Comparison of ENCODE assay signal across 12 cellular contexts in the genomic region with DNA sequence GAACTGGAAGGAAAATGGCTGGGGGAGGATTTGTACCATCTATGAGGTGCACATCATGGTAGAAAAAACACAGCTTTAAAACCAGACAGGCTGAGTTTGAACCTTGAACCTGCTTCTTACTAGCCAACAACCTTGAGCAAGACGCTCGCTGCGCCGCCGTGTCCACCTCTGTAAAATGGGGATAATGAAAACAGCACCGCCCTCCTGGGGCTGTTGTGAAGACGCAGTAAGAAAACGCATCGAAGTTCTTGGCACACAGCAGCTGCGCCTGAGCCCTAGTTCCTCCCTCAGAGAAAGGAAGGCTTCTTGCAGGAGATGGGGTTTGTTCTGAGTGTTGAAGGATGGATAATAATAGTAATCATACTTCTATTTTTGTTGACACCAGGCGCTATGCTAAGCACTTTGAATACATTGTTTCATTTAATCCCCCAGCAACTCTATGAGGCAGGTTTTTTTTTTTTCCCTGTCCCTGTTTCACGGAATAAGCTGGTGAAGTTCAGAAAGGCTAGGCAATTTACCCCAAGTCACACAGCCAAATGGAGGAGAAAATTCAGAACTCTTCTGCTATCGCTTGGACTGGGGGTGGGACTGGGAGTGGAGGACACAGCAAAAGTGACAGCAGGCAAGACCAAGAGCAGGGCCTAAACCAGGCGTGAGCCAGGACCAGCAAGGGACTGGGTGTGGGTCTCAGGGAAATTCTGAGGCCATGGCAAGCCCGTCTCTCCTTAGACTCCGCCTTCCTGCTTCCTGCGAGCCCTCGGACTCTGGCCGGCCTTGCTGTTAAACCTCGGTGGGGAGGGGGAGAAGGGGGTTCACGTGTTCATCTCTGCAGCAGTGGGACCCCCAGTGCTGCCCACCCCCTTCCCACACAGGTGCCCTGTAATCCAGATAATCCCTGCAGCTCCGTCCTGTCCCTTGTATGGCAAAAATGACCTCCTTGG.
DNase-seq lines count a peak whose midpoint lies in the region; ATAC-seq, FAIRE-seq and TF ChIP-seq lines count a peak whose summit lies in the region.
"Had no signal": no experiment of that assay in that cellular context is flagged by ENCODE, and none has a peak within 500 bp of the region (broad histone marks: within the 10 kb centered on the region; RNA-seq: fewer than 3 reads in every experiment).

No MANE protein-coding gene starts in this region.

- 0 out of 2 replicates have a peak overlapping the region, but pooled peaks have one; percentile 99 for H2AK5ac ChIP-seq in H1 (ENCODE audit: low read depth, low read length)

- H3K27me3 ChIP-seq in DND-41 (ENCODE audit: insufficient read depth, low read length, poor library complexity) (no peaks in the 10 kb centered on the region), Karpas-422 (ENCODE audit: low read length) (no peaks in the 10 kb centered on the region), H1 (replicated peaks in 1 of 4; ENCODE audit: control insufficient read depth in 3 of 4, extremely low read depth in 1 of 4, insufficient read depth in 3 of 4, low read length in 3 of 4) (no peaks in the 10 kb centered on the region), osteoblast (ENCODE audit: insufficient read depth, low read length) (no peaks in the 10 kb centered on the region)
- H3K27me3 ChIP-seq: heart left ventricle, stomach had no signal

- peak overlapping the region; percentile 89 for H3K18ac ChIP-seq in H1 (ENCODE audit: extremely low read depth, low read length)

- no peaks in the 10 kb centered on the region for H3K79me2 ChIP-seq in DND-41 (ENCODE audit: insufficient read depth, low read length)
- no peaks in the 10 kb centered on the region for H3K79me2 ChIP-seq in Karpas-422 (ENCODE audit: low read length)
- H3K79me2 ChIP-seq in H1 (ENCODE audit: control insufficient read depth in 1 of 2, insufficient read depth in 2 of 2, low read length in 2 of 2), result no peaks in the 10 kb centered on the region
- H3K79me2 ChIP-seq in osteoblast (ENCODE audit: insufficient read depth, low read length), result no peaks in the 10 kb centered on the region

- H3K4me2 ChIP-seq in DND-41 (ENCODE audit: insufficient read depth, low read length) (no peak overlapping the region), Karpas-422 (ENCODE audit: low read depth, low read length, poor library complexity, severe bottlenecking) (peak overlapping the region; percentile 66), H1 (ENCODE audit: insufficient read depth in 1 of 2, low read depth in 2 of 2, low read length in 2 of 2) (peak overlapping the region; percentile 63 to 67), osteoblast (ENCODE audit: insufficient read depth, low read length) (no peak overlapping the region)
- H3K4me2 ChIP-seq: PC-9 had no signal

- in situ Hi-C loops in KBM-7 (cut with MboI; ENCODE audit: low pct_unique_long_range_greater_than_20kb, low sequenced_read_pairs), result no loop called here

- H3K23ac ChIP-seq in H1 (ENCODE audit: insufficient read length), result no peak overlapping the region

- peak overlapping the region; percentile 92 for H4K91ac ChIP-seq in H1 (replicated peaks; ENCODE audit: insufficient read length, low read length)

- peak overlapping the region; percentile 89 for H2BK120ac ChIP-seq in H1 (replicated peaks; ENCODE audit: low read depth, low read length)

- H3K23me2 ChIP-seq in H1 (ENCODE audit: low read depth, low read length), result peaks cover 5% of the 10 kb centered on the region; the same call in 1 of the 2 replicates

- H3K27ac ChIP-seq in DND-41 (ENCODE audit: low read length) (no peak overlapping the region), Karpas-422 (ENCODE audit: low read length) (0 out of 2 replicates have a peak overlapping the region, but pooled peaks have one; percentile 9), H1 (ENCODE audit: low read depth, low read length) (peak overlapping the region; percentile 94), osteoblast (ENCODE audit: low read depth, low read length) (no peak overlapping the region), coronary artery (no peak overlapping the region)
- H3K27ac ChIP-seq: PC-9 had no signal

- H3K4me3 ChIP-seq in DND-41 (ENCODE audit: low read depth in 1 of 2, low read length in 2 of 2), result no peak overlapping the region
- H3K4me3 ChIP-seq in Karpas-422 (ENCODE audit: low read length), result peak overlapping the region; percentile 49; the same call in 1 of the 2 replicates
- H3K4me3 ChIP-seq in H1 (ENCODE audit: extremely low read depth in 1 of 4, insufficient read depth in 2 of 4, low read depth in 3 of 4, low read length in 4 of 4), result peak overlapping the region in 2 of 4 experiments; percentile 29 to 48; a peak in 4 of 8 replicates
- no peak overlapping the region for H3K4me3 ChIP-seq in osteoblast (ENCODE audit: insufficient read depth, low read length)
- no peak overlapping the region for H3K4me3 ChIP-seq in coronary artery
- H3K4me3 ChIP-seq: heart left ventricle, PC-9, stomach had no signal

- no peak for TF ChIP-seq CTCF in DND-41 (IDR thresholded peaks at IDR 0.05; ENCODE audit: borderline replicate concordance, extremely low read depth, low read length, poor library complexity, severe bottlenecking)
- TF ChIP-seq CTCF in H1 (IDR thresholded peaks at IDR 0.05; ENCODE audit: control extremely low read depth in 1 of 3, insufficient read depth in 1 of 3, low read depth in 1 of 3, low read length in 3 of 3), result no peak
- no peak for TF ChIP-seq CTCF in osteoblast (IDR thresholded peaks at IDR 0.05; ENCODE audit: extremely low read depth, low read depth, low read length)
- no peak for TF ChIP-seq CTCF in coronary artery (IDR thresholded peaks at IDR 0.05)

- peak overlapping the region; percentile 84; the same call in 1 of the 2 replicates for H2BK15ac ChIP-seq in H1 (ENCODE audit: low read length)

- no peak overlapping the region for H3K9ac ChIP-seq in DND-41 (ENCODE audit: low read depth, low read length)
- peak overlapping the region; percentile 35; the same call in 1 of the 2 replicates for H3K9ac ChIP-seq in Karpas-422 (ENCODE audit: low read length)
- H3K9ac ChIP-seq in H1 (replicated peaks in 1 of 4; ENCODE audit: extremely low read depth in 1 of 4, low read depth in 3 of 4, low read length in 3 of 4), result peak overlapping the region in 3 of 4 experiments; percentile 6 to 70 (median 70); a peak in 6 of 7 replicates

- H3K9me3 ChIP-seq in DND-41 (ENCODE audit: insufficient read depth, low read length, severe bottlenecking) (no peaks in the 10 kb centered on the region), Karpas-422 (ENCODE audit: low read length) (no peaks in the 10 kb centered on the region), H1 (ENCODE audit: insufficient read depth in 2 of 2, low read depth in 1 of 2, low read length in 1 of 2) (no peaks in the 10 kb centered on the region), osteoblast (ENCODE audit: low read depth, low read length) (no peaks in the 10 kb centered on the region)
- H3K9me3 ChIP-seq: heart left ventricle, stomach had no signal

- H2AFZ ChIP-seq in DND-41 (ENCODE audit: low read depth, low read length) (no peak overlapping the region), Karpas-422 (ENCODE audit: low read length) (no peak overlapping the region), H1 (ENCODE audit: low read length) (peak overlapping the region; percentile 73; the same call in 1 of the 2 replicates), osteoblast (ENCODE audit: low read length) (no peak overlapping the region)
- H2AFZ ChIP-seq: PC-9 had no signal

- H3K79me1 ChIP-seq in H1 (ENCODE audit: low read depth, low read length), result no peaks in the 10 kb centered on the region

- H3K56ac ChIP-seq in H1 (replicated peaks; ENCODE audit: insufficient read length, low read depth, low read length), result no peak overlapping the region

- TF ChIP-seq EP300 in H1 (IDR thresholded peaks at IDR 0.05; ENCODE audit: borderline replicate concordance in 1 of 2, low read depth in 2 of 2, low read length in 2 of 2), result no peak

- no peak for FAIRE-seq in H1 (lab: Jason Lieb, UNC)

- H3K4me1 ChIP-seq in DND-41 (ENCODE audit: insufficient read depth, low read length) (peaks cover 76% of the 10 kb centered on the region), Karpas-422 (ENCODE audit: low read length) (peaks cover 87% of the 10 kb centered on the region), H1 (replicated peaks in 1 of 4; ENCODE audit: control insufficient read depth in 3 of 4, insufficient read depth in 4 of 4, low read length in 3 of 4) (peaks cover 15 to 61% (median 50%) of the 10 kb centered on the region in 4 experiments), osteoblast (ENCODE audit: insufficient read depth, low read length) (peaks cover 36% of the 10 kb centered on the region)

- H2BK5ac ChIP-seq in H1 (ENCODE audit: low read depth, low read length), result peak overlapping the region; percentile 84

- WGBS in H1 (ENCODE audit: extremely low coverage in 1 of 2, insufficient coverage in 1 of 2, insufficient read length in 1 of 2, insufficient replicate concordance in 2 of 2, low coverage in 1 of 2, low lambda C conversion rate in 2 of 2, missing lambda C conversion rate in 1 of 2), 2 experiments, result 53% methylated on average over 22 of the region's 22 CpGs; no CpG with 5 or more reads in 1 of the 2 experiments

- H3K36me3 ChIP-seq in DND-41 (ENCODE audit: insufficient read depth, low read length), result no peaks in the 10 kb centered on the region
- H3K36me3 ChIP-seq in Karpas-422 (ENCODE audit: insufficient read depth, low read length), result no peaks in the 10 kb centered on the region
- no peaks in the 10 kb centered on the region for H3K36me3 ChIP-seq in H1 (ENCODE audit: control insufficient read depth in 2 of 4, insufficient read depth in 4 of 4, low read length in 3 of 4)
- no peaks in the 10 kb centered on the region for H3K36me3 ChIP-seq in osteoblast (ENCODE audit: insufficient read depth, low read length)
- H3K36me3 ChIP-seq: heart left ventricle, stomach had no signal

- CTCF ChIA-PET in H1 (lab: Charles Lee; ENCODE audit: partially characterized antibody), result interaction anchor here (0.8 to 24.1 kb wide), 13 partner anchors 8 to 170 kb away, joined by 3 to 424 read pairs (median 7); no protein-coding TSS in a partner anchor

- DNase-seq in DND-41, result peak; percentile 19
- DNase-seq in Karpas-422, result no peak
- peak in 1 of 2 experiments; percentile 73 for DNase-seq in H1 (ENCODE audit: low read depth in 1 of 2, low spot score in 2 of 2)
- DNase-seq in osteoblast (ENCODE audit: insufficient read length, low spot score, missing footprints), result peak; percentile 66
- DNase-seq in UCSD-AML1 (lab: John Stamatoyannopoulos, UW; ENCODE audit: unreplicated experiment), result no peak
- DNase-seq in KBM-7, result no peak
- DNase-seq in coronary artery (ENCODE audit: low spot score), result no peak
- DNase-seq: HCEC 1CT, heart left ventricle, mammary epithelial cell, PC-9, stomach had no signal

- H3K14ac ChIP-seq in H1 (ENCODE audit: insufficient read length), result no peak overlapping the region

- no peak for TF ChIP-seq POLR2A in H1 (IDR thresholded peaks at IDR 0.05; ENCODE audit: control extremely low read depth in 1 of 2, low read depth in 2 of 2, low read length in 2 of 2)

- no peak for TF ChIP-seq RAD21 in H1 (IDR thresholded peaks at IDR 0.05 in 1 of 2, conservative IDR thresholded peaks at IDR 0.05 in 1 of 2; ENCODE audit: low read depth in 2 of 2, low read length in 2 of 2)

- POLR2A ChIA-PET in H1 (lab: Charles Lee; ENCODE audit: partially characterized antibody), result interaction anchor here (0.6 to 10.1 kb wide), 15 partner anchors 10 to 109 kb away, joined by 3 to 78 read pairs (median 4); a partner anchor contains a TSS

- no peak overlapping the region; the same call in 1 of the 2 replicates for H4K8ac ChIP-seq in H1 (ENCODE audit: extremely low read depth, insufficient read depth, low read length)

- H3K4ac ChIP-seq in H1 (replicated peaks; ENCODE audit: insufficient read length, low read depth, low read length), result peak overlapping the region; percentile 61

- no peaks in the 10 kb centered on the region for H3K9me2 ChIP-seq in Karpas-422 (replicated peaks; ENCODE audit: insufficient read depth, low read length)

- H4K20me1 ChIP-seq in DND-41 (ENCODE audit: insufficient read depth, low read length) (no peaks in the 10 kb centered on the region), Karpas-422 (ENCODE audit: insufficient read depth, low read depth, low read length) (no peaks in the 10 kb centered on the region), H1 (replicated peaks in 1 of 2; ENCODE audit: control insufficient read depth in 1 of 2, insufficient read depth in 2 of 2, low read length in 2 of 2) (no peaks in the 10 kb centered on the region), osteoblast (ENCODE audit: insufficient read depth, low read length) (no peaks in the 10 kb centered on the region)

- H4K5ac ChIP-seq in H1 (ENCODE audit: insufficient read length, low read depth, low read length), result peak overlapping the region; percentile 62

- H2BK12ac ChIP-seq in H1 (ENCODE audit: low read depth, low read length), result peak overlapping the region; percentile 100

- no peak for ATAC-seq in DND-41 (ENCODE audit: insufficient read depth, low read depth)
- ATAC-seq: heart left ventricle had no signal

- H2BK20ac ChIP-seq in H1 (ENCODE audit: low read length), result peak overlapping the region; percentile 99

Comparison
In these comparisons a context has a peak if more than half of its experiments do, and no peak if none do; other contexts are left out.
1. DNase-seq: peak in DND-41 (single experiment) and osteoblast (single experiment); none in Karpas-422 (single experiment), UCSD-AML1 (single experiment), KBM-7 (single experiment) and coronary artery (single experiment).
2. H3K27ac ChIP-seq: peak in Karpas-422 (single experiment) and H1 (single experiment); none in DND-41 (single experiment), osteoblast (single experiment) and coronary artery (0 of 2).
3. H3K4me2 ChIP-seq: peak in Karpas-422 (single experiment) and H1 (2 of 2); none in DND-41 (single experiment) and osteoblast (single experiment).